ENCODE assay signal across 6 cellular contexts in genomic region chr17:72883351-72883750, GRCh38.
"Had no signal": no experiment of that assay in that cellular context is flagged by ENCODE, and none has a peak within 500 bp of the region (broad histone marks: within the 10 kb centered on the region; RNA-seq: fewer than 3 reads in every experiment).

No MANE protein-coding gene starts in this region.

- H2AFZ ChIP-seq: GM23338 had no signal

- H3K4me2 ChIP-seq: GM23338 had no signal

- DNase-seq: H9, HCEC 1CT, IMR-90 had no signal

- ATAC-seq: GM23338, K562 had no signal

- H3K4me3 ChIP-seq: GM23338, K562 had no signal

- H3K27ac ChIP-seq: HL-60 had no signal
